8 cellular contexts compared by ENCODE assay signal in genomic region chr17:29155235-29155965, GRCh38. TPM values are rescaled to one million over a fixed set of nuclear protein-coding genes. Genes with fewer than 3 reads are reported as not detected.
DNase-seq lines count a peak whose midpoint lies in the region; ATAC-seq, FAIRE-seq and TF ChIP-seq lines count a peak whose summit lies in the region.

No MANE protein-coding gene starts in this region.

- FAIRE-seq in kidney (lab: Jason Lieb, UNC), result no peak

- H3K27ac ChIP-seq in RWPE2 (ENCODE audit: poor library complexity, severe bottlenecking) (peak overlapping the region; percentile 91), kidney (ENCODE audit: low read depth in 2 of 2, low read length in 2 of 2) (peak overlapping the region; percentile 91 to 92)

- peak overlapping the region; percentile 40 to 42 for H3K9ac ChIP-seq in kidney (ENCODE audit: low read length in 2 of 2)

- no peaks in the 10 kb centered on the region for H3K9me3 ChIP-seq in RWPE2 (ENCODE audit: severe bottlenecking)
- H3K9me3 ChIP-seq in kidney (ENCODE audit: control insufficient read depth in 1 of 2, low read length in 2 of 2), result no peaks in the 10 kb centered on the region

- H3K4me1 ChIP-seq in RWPE2 (ENCODE audit: insufficient read depth, poor library complexity, severe bottlenecking) (peaks cover 65% of the 10 kb centered on the region), kidney (ENCODE audit: control insufficient read depth in 1 of 2, insufficient read depth in 1 of 2, low read depth in 1 of 2, low read length in 2 of 2) (peaks cover 58 to 63% of the 10 kb centered on the region in 2 donors)

- ATAC-seq in RWPE2 (ENCODE audit: low read depth), result peak; percentile 84
- ATAC-seq in activated naive CD8-positive, alpha-beta T cell treated with anti-CD3 and anti-CD28 coated beads, Interleukin-2, amount 10 ng/mL, durations not matched to agents 7 days and 5 days (ENCODE audit: low read depth), result peak; percentile 95
- ATAC-seq in HG02571 (IDR thresholded peaks at IDR 0.05; ENCODE audit: unreplicated experiment), result no peak
- ATAC-seq in GM21423 (IDR thresholded peaks at IDR 0.05; ENCODE audit: unreplicated experiment), result no peak

- TF ChIP-seq CTCF in RWPE2 (IDR thresholded peaks at IDR 0.05; ENCODE audit: poor library complexity, severe bottlenecking) (no peak), kidney (IDR thresholded peaks at IDR 0.05; ENCODE audit: borderline replicate concordance, extremely low read depth, insufficient read depth) (no peak)

- POLR2A ChIA-PET in activated naive CD8-positive, alpha-beta T cell treated with anti-CD3 and anti-CD28 coated beads, Interleukin-2, amount 10 ng/mL, durations not matched to agents 7 days and 5 days (lab: Charles Lee), result interaction anchor here (1.1 to 3.0 kb wide), 5 partner anchors 9 to 25 kb away, joined by 3 to 23 read pairs (median 8); partner anchors contain the start of gene MYO18A

- peaks cover 2% of the 10 kb centered on the region for H3K36me3 Mint-ChIP-seq in activated naive CD8-positive, alpha-beta T cell treated with anti-CD3 and anti-CD28 coated beads, Interleukin-2, amount 10 ng/mL, durations not matched to agents 7 days and 5 days

- H3K27me3 Mint-ChIP-seq in activated naive CD8-positive, alpha-beta T cell treated with anti-CD3 and anti-CD28 coated beads, Interleukin-2, amount 10 ng/mL, durations not matched to agents 7 days and 5 days, result no peaks in the 10 kb centered on the region

- H3K9me3 Mint-ChIP-seq in activated naive CD8-positive, alpha-beta T cell treated with anti-CD3 and anti-CD28 coated beads, Interleukin-2, amount 10 ng/mL, durations not matched to agents 7 days and 5 days, result no peaks in the 10 kb centered on the region

- intact Hi-C loops in kidney (cut with DNase I), result no loop called here

- H3K4me3 Mint-ChIP-seq in activated naive CD8-positive, alpha-beta T cell treated with anti-CD3 and anti-CD28 coated beads, Interleukin-2, amount 10 ng/mL, durations not matched to agents 7 days and 5 days, result peak overlapping the region; percentile 57

- H3K4me1 Mint-ChIP-seq in activated naive CD8-positive, alpha-beta T cell treated with anti-CD3 and anti-CD28 coated beads, Interleukin-2, amount 10 ng/mL, durations not matched to agents 7 days and 5 days, result peaks cover 33% of the 10 kb centered on the region

- H3K4me3 ChIP-seq in RWPE2 (ENCODE audit: severe bottlenecking), result no peak overlapping the region
- H3K4me3 ChIP-seq in kidney (ENCODE audit: low read length in 2 of 2), result peak overlapping the region; percentile 24 to 31

- no peaks in the 10 kb centered on the region for H3K36me3 ChIP-seq in RWPE2 (ENCODE audit: low read depth)
- no peaks in the 10 kb centered on the region for H3K36me3 ChIP-seq in kidney (ENCODE audit: control insufficient read depth in 1 of 2, insufficient read depth in 2 of 2, low read length in 2 of 2)

- DNase-seq in EL, result peak; percentile 94
- peak; percentile 88 for DNase-seq in RWPE2 (ENCODE audit: low spot score)
- peak; percentile 61 for DNase-seq in activated naive CD8-positive, alpha-beta T cell treated with anti-CD3 and anti-CD28 coated beads, Interleukin-2, amount 10 ng/mL, durations not matched to agents 7 days and 5 days
- DNase-seq in kidney, result peak; percentile 83
- DNase-seq in stimulated activated CD8-positive, alpha-beta memory T cell treated with anti-CD3 and anti-CD28 coated beads, Interleukin-12 subunit alpha, Interleukin-12 subunit beta, amount 100 ng/mL, for 4 hours (ENCODE audit: low read depth), result peak; percentile 43
- no peak for DNase-seq in NCI-H446 treated with DMSO at 0.1 percent for 48 hours (lab: John Stamatoyannopoulos, UW)

- no peaks in the 10 kb centered on the region for H3K27me3 ChIP-seq in RWPE2 (ENCODE audit: insufficient read depth, poor library complexity, severe bottlenecking)

- peak overlapping the region; percentile 85 for H3K27ac Mint-ChIP-seq in activated naive CD8-positive, alpha-beta T cell treated with anti-CD3 and anti-CD28 coated beads, Interleukin-2, amount 10 ng/mL, durations not matched to agents 7 days and 5 days

RNA-seq across cellular contexts. Expression of gene MYO18A, which starts 24.8 kb away (rescaled TPM):
- total RNA-seq in activated naive CD8-positive, alpha-beta T cell treated with anti-CD3 and anti-CD28 coated beads, Interleukin-2, amount 10 ng/mL, durations not matched to agents 7 days and 5 days, result 10 to 100 TPM; 79.7 to 80.6 TPM
- 60.7 TPM for total RNA-seq in kidney
- 25.6 TPM for polyA plus RNA-seq in kidney (ENCODE audit: insufficient read depth, low read depth, low replicate concordance)

Comparison
In these comparisons a context has a peak if more than half of its experiments do, and no peak if none do; other contexts are left out.
1. ATAC-seq: peak in RWPE2 (single experiment) and activated naive CD8-positive, alpha-beta T cell treated with anti-CD3 and anti-CD28 coated beads, Interleukin-2, amount 10 ng/mL, durations not matched to agents 7 days and 5 days (single experiment); none in HG02571 (single experiment) and GM21423 (single experiment).